Comparison of ENCODE assay signal across 22 cellular contexts in genomic region chr2:119606674-119607073, GRCh38.
"Had no signal": no experiment of that assay in that cellular context is flagged by ENCODE, and none has a peak within 500 bp of the region (broad histone marks: within the 10 kb centered on the region; RNA-seq: fewer than 3 reads in every experiment).

No MANE protein-coding gene starts in this region.

- FAIRE-seq: HTR-8/SVneo had no signal

- H3K4me1 ChIP-seq: SJCRH30 had no signal

- H3K27me3 ChIP-seq: SJCRH30 had no signal

- H3K27ac ChIP-seq: HL-60, RWPE1, SJCRH30 had no signal

- DNase-seq: KBM-7, MG63, NCI-H1092 treated with DMSO at 0.1 percent for 48 hours, NCI-H1436, NCI-H187, NCI-H2029, NCI-H2081 treated with DMSO at 0.1 percent for 48 hours, NCI-H2171, NCI-H226, NCI-H446, NCI-H510A, NCI-H524 treated with DMSO at 0.1 percent for 48 hours, NCI-H69, NCI-H774, SHP77 treated with DMSO at 0.1 percent for 48 hours, SJCRH30 had no signal

- H3K9me3 ChIP-seq: MG63, SJCRH30 had no signal

- ATAC-seq: Panc1, Right ventricle myocardium inferior, SK-N-SH treated with all-trans-retinoic acid at 6 μM for 48 hours had no signal

- H3K36me3 ChIP-seq: MG63, SJCRH30 had no signal

- H3K4me3 ChIP-seq: MG63, SJCRH30 had no signal
